Comparison of ENCODE assay signal across 8 cellular contexts in the genomic region with DNA sequence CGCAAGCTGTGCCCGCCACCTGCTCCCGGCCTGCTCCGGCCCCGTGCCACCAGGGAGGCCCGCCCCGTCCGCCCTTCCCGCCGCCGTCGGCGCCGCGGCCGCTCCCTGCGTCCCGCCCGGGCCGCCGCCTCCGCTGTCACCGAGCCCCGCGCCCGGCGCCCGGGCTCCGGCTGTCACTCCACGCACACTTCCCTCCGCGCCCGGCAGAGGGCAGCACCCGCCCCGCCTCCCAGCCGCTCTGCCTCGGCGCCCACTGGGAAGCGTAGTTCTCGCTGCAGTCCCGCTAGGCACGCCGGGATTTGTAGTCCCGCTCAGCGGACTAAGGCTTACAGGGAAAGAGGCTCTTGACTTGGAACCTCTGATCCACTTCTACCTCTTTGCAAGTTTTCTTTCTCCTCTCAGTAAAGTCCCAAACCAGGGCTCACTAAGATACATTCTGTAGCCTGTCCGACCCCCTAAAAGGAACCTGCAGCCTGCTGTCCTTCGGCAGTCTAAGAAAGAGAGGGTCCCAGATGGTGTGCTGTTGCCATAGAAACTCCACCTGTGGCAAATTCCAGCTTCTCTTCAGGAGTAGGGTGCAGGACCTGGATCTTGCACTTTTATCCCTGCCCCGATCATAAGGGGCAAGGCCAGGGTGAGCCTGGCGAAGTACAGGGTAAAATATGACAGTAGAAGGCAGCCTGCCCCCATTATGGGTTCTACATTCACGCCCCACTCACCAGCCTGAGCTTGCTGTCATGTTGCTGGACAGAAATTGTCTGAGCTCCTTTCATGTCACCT. TPM values are rescaled to one million over a fixed set of nuclear protein-coding genes. Genes with fewer than 3 reads are reported as not detected.
A peak's percentile ranks its signal among the peaks of the same experiment; 100 is the strongest.
DNase-seq lines count a peak whose midpoint lies in the region; ATAC-seq lines count a peak whose summit lies in the region.

A gene (minus strand): TSS at position 182 of the 780 bp plus-strand sequence. CDS start 44,395 bp downstream, outside the sequence.

- peaks cover 8% of the 10 kb centered on the region for H3K4me1 ChIP-seq in ectodermal cell (ENCODE audit: control insufficient read depth, insufficient read depth, low read length)

- DNase-seq in CD1c-positive myeloid dendritic cell (ENCODE audit: extremely low spot score) (peak; percentile 97), NCI-H82 treated with DMSO at 0.1 percent for 48 hours (lab: John Stamatoyannopoulos, UW; ENCODE audit: unreplicated experiment) (peak; percentile 51), lung microvascular endothelial cell (ENCODE audit: low read depth in 2 of 2) (peak; percentile 90 to 93)
- peak; percentile 81 to 93 for DNase-seq in activated CD8-positive, alpha-beta memory T cell treated with anti-CD3 and anti-CD28 coated beads for 1 hour (ENCODE audit: extremely low read depth in 1 of 2, low read depth in 1 of 2)
- DNase-seq in stimulated activated CD4-positive, alpha-beta T cell treated with anti-CD3 and anti-CD28 coated beads, TNF-alpha, amount 100 ng/mL, for 48 hours (ENCODE audit: low read depth in 3 of 3) = peak; percentile 86 to 93 (median 88)

- peak within 1 kb of the TSS; percentile 50 for H3K4me3 ChIP-seq in ectodermal cell (ENCODE audit: insufficient read depth, low read depth, low read length)

- peaks cover 31% of the 10 kb centered on the region for H3K27me3 ChIP-seq in ectodermal cell (ENCODE audit: control insufficient read depth, insufficient read depth, low read length, poor library complexity, severe bottlenecking)

- H3K27ac ChIP-seq in ectodermal cell (ENCODE audit: insufficient read depth, low read depth, low read length, poor library complexity, severe bottlenecking) = no peak within 1 kb of the TSS

- H3K36me3 ChIP-seq in ectodermal cell (ENCODE audit: control insufficient read depth, insufficient read depth, low read length) = no peaks in the 10 kb centered on the region

- 8% methylated on average over 50 of the region's 50 CpGs for WGBS in ectodermal cell, 2 experiments

- no peaks in the 10 kb centered on the region for H3K9me3 ChIP-seq in ectodermal cell (ENCODE audit: control insufficient read depth, low read length)

- ATAC-seq in GM19397 (IDR thresholded peaks at IDR 0.05; ENCODE audit: unreplicated experiment) (peak; percentile 47), HG03571 (IDR thresholded peaks at IDR 0.05; ENCODE audit: unreplicated experiment) (peak; percentile 39)

RNA-seq across cellular contexts. Expression of the gene that starts here (rescaled TPM):
- 2.0 TPM for polyA plus RNA-seq in ectodermal cell (2013, experiment 1 of 4)
- polyA plus RNA-seq in ectodermal cell (2013, experiment 2 of 4) = 1.4 TPM
- polyA plus RNA-seq in ectodermal cell (2013, experiment 3 of 4) = 0.85 TPM
- polyA plus RNA-seq in ectodermal cell (2013, experiment 4 of 4) = 1.9 TPM
- 5.0 and 6.0 TPM in 2 replicates for total RNA-seq in lung microvascular endothelial cell
